In genomic region chr6:29943053-29943966, GRCh38 we compare ENCODE assay signal across 8 cellular contexts. TPM values are rescaled to one million over a fixed set of nuclear protein-coding genes. Genes with fewer than 3 reads are reported as not detected.
DNase-seq lines count a peak whose midpoint lies in the region; FAIRE-seq and TF ChIP-seq lines count a peak whose summit lies in the region.

No MANE protein-coding gene starts in this region.

- H3K27me3 ChIP-seq in adipocyte (replicated peaks; ENCODE audit: control insufficient read depth, insufficient read depth, low read length), result no peaks in the 10 kb centered on the region

- intact Hi-C loops in kidney (cut with DNase I), result no loop called here

- DNase-seq in HT-29 (ENCODE audit: low spot score) (peak; percentile 19), adipocyte (ENCODE audit: low read depth) (peak; percentile 48), kidney (peak; percentile 75), OCI-M2 (lab: John Stamatoyannopoulos, UW; ENCODE audit: unreplicated experiment) (no peak), HPDE6-E6E7 (ENCODE audit: extremely low spot score) (no peak), A172 (ENCODE audit: low spot score) (no peak)
- peak in 4 of 6 experiments; percentile 9 to 40 (median 24) for DNase-seq in stimulated activated naive CD4-positive, alpha-beta T cell (lab: John Stamatoyannopoulos, UW)

- H3K9ac ChIP-seq in ES-I3 (ENCODE audit: low read depth, low read length) (peak overlapping the region; percentile 64), adipocyte (ENCODE audit: low read length) (peak overlapping the region; percentile 90), kidney (ENCODE audit: low read length in 2 of 2) (peak overlapping the region; percentile 69 to 90)

- peak overlapping the region; percentile 85 for H3K4me3 ChIP-seq in adipocyte (ENCODE audit: low read length)
- peak overlapping the region; percentile 58 to 75 for H3K4me3 ChIP-seq in kidney (ENCODE audit: low read length in 2 of 2)

- TF ChIP-seq CTCF in kidney (IDR thresholded peaks at IDR 0.05; ENCODE audit: borderline replicate concordance, extremely low read depth, insufficient read depth), result no peak

- peak overlapping the region; percentile 72 to 92 for H3K27ac ChIP-seq in kidney (ENCODE audit: low read depth in 2 of 2, low read length in 2 of 2)

- FAIRE-seq in kidney (lab: Jason Lieb, UNC), result no peak

- H3K4me1 ChIP-seq in ES-I3 (ENCODE audit: insufficient read depth, low read length) (no peaks in the 10 kb centered on the region), adipocyte (ENCODE audit: control insufficient read depth, insufficient read depth, low read length) (peaks cover 9% of the 10 kb centered on the region), kidney (ENCODE audit: control insufficient read depth in 1 of 2, insufficient read depth in 1 of 2, low read depth in 1 of 2, low read length in 2 of 2) (peaks cover 5 to 7% of the 10 kb centered on the region in 2 donors)

- H3K36me3 ChIP-seq in ES-I3 (ENCODE audit: insufficient read depth, low read length) (peaks cover 14% of the 10 kb centered on the region), adipocyte (ENCODE audit: control insufficient read depth, insufficient read depth, low read length, severe bottlenecking) (peaks cover 21% of the 10 kb centered on the region), kidney (ENCODE audit: control insufficient read depth in 1 of 2, insufficient read depth in 2 of 2, low read length in 2 of 2) (peaks cover 0 to 6% of the 10 kb centered on the region in 2 donors)

- H3K9me3 ChIP-seq in ES-I3 (ENCODE audit: control insufficient read depth, insufficient read depth, low read length), result no peaks in the 10 kb centered on the region
- H3K9me3 ChIP-seq in adipocyte (ENCODE audit: control insufficient read depth, low read length), result no peaks in the 10 kb centered on the region
- no peaks in the 10 kb centered on the region for H3K9me3 ChIP-seq in kidney (ENCODE audit: control insufficient read depth in 1 of 2, low read length in 2 of 2)

RNA-seq across cellular contexts. Expression of gene HLA-A, which starts 1.0 kb away (rescaled TPM):
- total RNA-seq in HT-29 (2014; rRNA removed; shearing (Covaris generic)), result 856 and 869 TPM in 2 replicates
- 695 TPM for total RNA-seq in kidney
- polyA plus RNA-seq in kidney (ENCODE audit: insufficient read depth, low read depth, low replicate concordance), result 1,143 TPM
- total RNA-seq in A172 (2014; rRNA removed; shearing (Covaris generic)), result 244 and 284 TPM in 2 replicates

Comparison
In these comparisons a context has a peak if more than half of its experiments do, and no peak if none do; other contexts are left out.
1. DNase-seq: peak in HT-29 (single experiment), adipocyte (single experiment), kidney (single experiment) and stimulated activated naive CD4-positive, alpha-beta T cell (4 of 6); none in OCI-M2 (single experiment), HPDE6-E6E7 (single experiment) and A172 (single experiment).
2. Peak in every context shown above with its lines, with median percentiles within 50 percentile points of each other: H3K9ac ChIP-seq.